13 cellular contexts compared by ENCODE assay signal in genomic region chr17:43176119-43176570, GRCh38. TPM values are rescaled to one million over a fixed set of nuclear protein-coding genes. Genes with fewer than 3 reads are reported as not detected.
DNase-seq lines count a peak whose midpoint lies in the region; ATAC-seq and TF ChIP-seq lines count a peak whose summit lies in the region.
"Had no signal": no experiment of that assay in that cellular context is flagged by ENCODE, and none has a peak within 500 bp of the region (broad histone marks: within the 10 kb centered on the region; RNA-seq: fewer than 3 reads in every experiment).

No MANE protein-coding gene starts in this region.

- DNase-seq in activated CD8-positive, alpha-beta memory T cell treated with anti-CD3 and anti-CD28 coated beads, Interleukin-2, amount 10 ng/mL, durations not matched to agents 7 days and 5 days = peak; percentile 9
- no peak for DNase-seq in activated CD8-positive, alpha-beta memory T cell treated with anti-CD3 and anti-CD28 coated beads for 24 hours
- no peak for DNase-seq in activated naive CD4-positive, alpha-beta T cell treated with anti-CD3 and anti-CD28 coated beads, Interleukin-2, amount 50 U/mL, for 72 hours (ENCODE audit: low spot score in 2 of 2)
- DNase-seq in stomach = no peak
- DNase-seq in HuH-7 (ENCODE audit: low spot score) = no peak
- no peak for DNase-seq in D341Med (ENCODE audit: low spot score)
- DNase-seq: GDM1, NCI-H2029 treated with DMSO at 0.1 percent for 48 hours, trophoblast cell had no signal

- no peaks in the 10 kb centered on the region for H3K27me3 ChIP-seq in liver (ENCODE audit: control insufficient read depth in 4 of 4, insufficient read depth in 4 of 4, low read length in 3 of 4)
- H3K27me3 ChIP-seq in stomach = no peaks in the 10 kb centered on the region

- TF ChIP-seq POLR2A in stomach (IDR thresholded peaks at IDR 0.05) = no peak

- peak; percentile 52 to 66 for TF ChIP-seq RAD21 in liver (IDR thresholded peaks at IDR 0.05)

- intact Hi-C loops in stomach (cut with DNase I; ENCODE audit: low total_unique reads) = no loop called here

- H3K36me3 Mint-ChIP-seq in activated CD8-positive, alpha-beta memory T cell treated with anti-CD3 and anti-CD28 coated beads, Interleukin-2, amount 10 ng/mL, durations not matched to agents 7 days and 5 days = peaks cover 38% of the 10 kb centered on the region
- peaks cover 0 to 6% of the 10 kb centered on the region in 2 donors for H3K36me3 Mint-ChIP-seq in activated naive CD4-positive, alpha-beta T cell treated with anti-CD3 and anti-CD28 coated beads, Interleukin-2, amount 50 U/mL, for 72 hours

- peaks cover 13 to 23% (median 18%) of the 10 kb centered on the region in 4 donors for H3K36me3 ChIP-seq in liver (ENCODE audit: control insufficient read depth in 4 of 4, insufficient read depth in 3 of 4, low read depth in 1 of 4, low read length in 3 of 4)
- H3K36me3 ChIP-seq in stomach = peaks cover 29 to 53% (median 50%) of the 10 kb centered on the region in 4 donors

- TF ChIP-seq CTCF in liver (IDR thresholded peaks at IDR 0.05; ENCODE audit: low read depth, low read length, missing input control) = no peak
- no peak for TF ChIP-seq CTCF in stomach (IDR thresholded peaks at IDR 0.05)

- peaks cover 10 to 52% (median 39%) of the 10 kb centered on the region in 4 donors for H3K4me1 ChIP-seq in liver (ENCODE audit: control insufficient read depth in 4 of 4, insufficient read depth in 4 of 4, low read length in 3 of 4)
- H3K4me1 ChIP-seq in stomach = peaks cover 38 to 77% (median 60%) of the 10 kb centered on the region in 4 donors

- no peak for TF ChIP-seq EP300 in stomach (IDR thresholded peaks at IDR 0.05)

- ATAC-seq in activated CD8-positive, alpha-beta memory T cell treated with anti-CD3 and anti-CD28 coated beads, Interleukin-2, amount 10 ng/mL, durations not matched to agents 7 days and 5 days = no peak
- peak in 1 of 2 donors; percentile 4 for ATAC-seq in activated naive CD4-positive, alpha-beta T cell treated with anti-CD3 and anti-CD28 coated beads, Interleukin-2, amount 50 U/mL, for 72 hours
- ATAC-seq in HG02763 (IDR thresholded peaks at IDR 0.05; ENCODE audit: unreplicated experiment) = no peak

- H3K27ac Mint-ChIP-seq in activated CD8-positive, alpha-beta memory T cell treated with anti-CD3 and anti-CD28 coated beads, Interleukin-2, amount 10 ng/mL, durations not matched to agents 7 days and 5 days = peak overlapping the region; percentile 70
- H3K27ac Mint-ChIP-seq in activated naive CD4-positive, alpha-beta T cell treated with anti-CD3 and anti-CD28 coated beads, Interleukin-2, amount 50 U/mL, for 72 hours = peak overlapping the region; percentile 89 to 93

- H3K9me3 ChIP-seq in liver (ENCODE audit: control insufficient read depth in 4 of 4, low read length in 3 of 4) (no peaks in the 10 kb centered on the region), stomach (no peaks in the 10 kb centered on the region)

- H3K9me3 Mint-ChIP-seq in activated CD8-positive, alpha-beta memory T cell treated with anti-CD3 and anti-CD28 coated beads, Interleukin-2, amount 10 ng/mL, durations not matched to agents 7 days and 5 days (ENCODE audit: low read depth) = no peaks in the 10 kb centered on the region
- H3K9me3 Mint-ChIP-seq in activated naive CD4-positive, alpha-beta T cell treated with anti-CD3 and anti-CD28 coated beads, Interleukin-2, amount 50 U/mL, for 72 hours = no peaks in the 10 kb centered on the region

- peak overlapping the region in 1 of 3 donors; percentile 10 for H3K4me3 ChIP-seq in liver (ENCODE audit: low read depth in 1 of 3, low read length in 3 of 3)
- peak overlapping the region in 1 of 4 donors; percentile 7 for H3K4me3 ChIP-seq in stomach

- peak overlapping the region; percentile 18 for H3K4me3 Mint-ChIP-seq in activated CD8-positive, alpha-beta memory T cell treated with anti-CD3 and anti-CD28 coated beads, Interleukin-2, amount 10 ng/mL, durations not matched to agents 7 days and 5 days

- H3K27ac ChIP-seq in liver (ENCODE audit: low read depth in 1 of 2, low read length in 2 of 2) (peak overlapping the region; percentile 64 to 77), stomach (peak overlapping the region in 4 of 5 donors; percentile 30 to 99 (median 61))

- WGBS in liver = 17% methylated on average over 2 of the region's 2 CpGs
- WGBS in stomach, 5 donors = 12 to 41% (median 27%) methylated on average over 2 of the region's 2 CpGs

- no peaks in the 10 kb centered on the region for H3K27me3 Mint-ChIP-seq in activated CD8-positive, alpha-beta memory T cell treated with anti-CD3 and anti-CD28 coated beads, Interleukin-2, amount 10 ng/mL, durations not matched to agents 7 days and 5 days

- CTCF ChIA-PET in activated CD8-positive, alpha-beta memory T cell treated with anti-CD3 and anti-CD28 coated beads, Interleukin-2, amount 10 ng/mL, durations not matched to agents 7 days and 5 days (lab: Charles Lee) = interaction anchor here (1.1 kb wide), 1 partner anchor 178 kb away, joined by 3 read pairs; the partner anchor contains the start of gene RPL27

- H3K4me1 Mint-ChIP-seq in activated CD8-positive, alpha-beta memory T cell treated with anti-CD3 and anti-CD28 coated beads, Interleukin-2, amount 10 ng/mL, durations not matched to agents 7 days and 5 days = peaks cover 40% of the 10 kb centered on the region

- peak overlapping the region in 1 of 2 donors; percentile 28 for H3K9ac ChIP-seq in liver (ENCODE audit: low read depth in 1 of 2, low read length in 2 of 2)

TF ChIP-seq in liver, 16 proteins besides CTCF, POLR2A, EP300 and RAD21 (continues in another document):
- TF ChIP-seq GABPA (IDR thresholded peaks at IDR 0.05 in 1 of 2, conservative IDR thresholded peaks at IDR 0.05 in 1 of 2) (peak; percentile 32 to 82), FOXA1 (IDR thresholded peaks at IDR 0.05) (peak; percentile 18), SP1 (IDR thresholded peaks at IDR 0.05) (peak; percentile 92), JUND (IDR thresholded peaks at IDR 0.05) (peak in 1 of 2 donors; percentile 55), EGR1 (IDR thresholded peaks at IDR 0.05; ENCODE audit: low read depth in 2 of 2) (peak in 1 of 2 donors; percentile 58), ATF3 (IDR thresholded peaks at IDR 0.05) (no peak), TAF1 (conservative IDR thresholded peaks at IDR 0.05) (no peak)

RNA-seq across cellular contexts. Expression of gene NBR1, which starts 5.1 kb away (rescaled TPM):
- 10 to 100 TPM; 46.0 to 53.0 TPM for total RNA-seq in activated CD8-positive, alpha-beta memory T cell treated with anti-CD3 and anti-CD28 coated beads, Interleukin-2, amount 10 ng/mL, durations not matched to agents 7 days and 5 days
- 10 to 100 TPM; 56.7 to 89.2 TPM for total RNA-seq in activated naive CD4-positive, alpha-beta T cell treated with anti-CD3 and anti-CD28 coated beads, Interleukin-2, amount 50 U/mL, for 72 hours
- 10 to 100 TPM; 59.3 to 74.6 TPM for total RNA-seq in liver
- 10 to 100 TPM; 18.2 to 30.1 TPM for polyA plus RNA-seq in liver
- total RNA-seq in stomach = 100 to 1,000 TPM in 1 of 5 donors, 10 to 100 TPM in 4; 29.0 to 107 (median 46.7) TPM
- 10 to 100 TPM; 25.4 to 42.5 (median 30.4) TPM for polyA plus RNA-seq in stomach

RNA-seq across cellular contexts. Expression of gene TMEM106A, which starts 35.5 kb away (rescaled TPM):
- total RNA-seq in activated CD8-positive, alpha-beta memory T cell treated with anti-CD3 and anti-CD28 coated beads, Interleukin-2, amount 10 ng/mL, durations not matched to agents 7 days and 5 days = 10 to 100 TPM; 13.8 to 23.1 TPM
- 10 to 100 TPM; 11.9 to 17.0 TPM for total RNA-seq in activated naive CD4-positive, alpha-beta T cell treated with anti-CD3 and anti-CD28 coated beads, Interleukin-2, amount 50 U/mL, for 72 hours
- 1 to 10 TPM; 2.9 to 3.8 TPM for total RNA-seq in liver
- 1 to 10 TPM; 1.3 to 2.3 TPM for polyA plus RNA-seq in liver
- total RNA-seq in stomach = 10 to 100 TPM in 2 of 5 donors, 1 to 10 TPM in 2, not detected in 1; 4.0 to 82.3 (median 28.2) TPM
- polyA plus RNA-seq in stomach = 1 to 10 TPM in 2 of 3 donors, under 1 TPM in 1; 0.85 to 1.9 (median 1.8) TPM

RNA-seq across cellular contexts. Expression of gene BRCA1, which starts 51.0 kb away (rescaled TPM):
- total RNA-seq in activated CD8-positive, alpha-beta memory T cell treated with anti-CD3 and anti-CD28 coated beads, Interleukin-2, amount 10 ng/mL, durations not matched to agents 7 days and 5 days = 100 to 1,000 TPM in 1 of 2 experiments, 10 to 100 TPM in 1; 84.3 to 102 TPM
- total RNA-seq in activated naive CD4-positive, alpha-beta T cell treated with anti-CD3 and anti-CD28 coated beads, Interleukin-2, amount 50 U/mL, for 72 hours = 100 to 1,000 TPM in 1 of 2 donors, 10 to 100 TPM in 1; 74.0 to 126 TPM
- total RNA-seq in liver = 10 to 100 TPM in 1 of 2 donors, 1 to 10 TPM in 1; 8.9 to 18.6 TPM
- polyA plus RNA-seq in liver = 10 to 100 TPM in 1 of 2 donors, 1 to 10 TPM in 1; 1.5 to 16.8 TPM
- 10 to 100 TPM; 13.0 to 47.5 (median 25.8) TPM for total RNA-seq in stomach
- 1 to 10 TPM; 2.0 to 2.3 (median 2.1) TPM for polyA plus RNA-seq in stomach

RNA-seq across cellular contexts. Expression of gene CCDC200, which starts 52.3 kb away (rescaled TPM):
- not detected for total RNA-seq in activated CD8-positive, alpha-beta memory T cell treated with anti-CD3 and anti-CD28 coated beads, Interleukin-2, amount 10 ng/mL, durations not matched to agents 7 days and 5 days
- total RNA-seq in activated naive CD4-positive, alpha-beta T cell treated with anti-CD3 and anti-CD28 coated beads, Interleukin-2, amount 50 U/mL, for 72 hours = under 1 TPM in 1 of 2 donors, not detected in 1; 0.48 TPM
- total RNA-seq in liver (not detected), stomach (under 1 TPM in 1 of 5 donors, not detected in 4; 0.55 TPM)
- polyA plus RNA-seq in liver (1 to 10 TPM in 1 of 2 donors, not detected in 1; 1.3 TPM), stomach (not detected)
- total RNA-seq: bronchial epithelial cell had no signal

RNA-seq across cellular contexts. Expression of gene RNU2-1, which starts 57.6 kb away (rescaled TPM):
- total RNA-seq in activated CD8-positive, alpha-beta memory T cell treated with anti-CD3 and anti-CD28 coated beads, Interleukin-2, amount 10 ng/mL, durations not matched to agents 7 days and 5 days = 1,000 to 10,000 TPM; 3,839 to 7,603 TPM
- total RNA-seq in activated naive CD4-positive, alpha-beta T cell treated with anti-CD3 and anti-CD28 coated beads, Interleukin-2, amount 50 U/mL, for 72 hours = 1,000 to 10,000 TPM; 5,470 to 5,569 TPM
- total RNA-seq in liver (not detected), stomach (not detected)
- polyA plus RNA-seq in liver (1 to 10 TPM in 1 of 2 donors, not detected in 1; 3.4 TPM), stomach (not detected)
- total RNA-seq: bronchial epithelial cell, mononuclear cell had no signal
